10 cellular contexts compared by ENCODE assay signal in the genomic region with DNA sequence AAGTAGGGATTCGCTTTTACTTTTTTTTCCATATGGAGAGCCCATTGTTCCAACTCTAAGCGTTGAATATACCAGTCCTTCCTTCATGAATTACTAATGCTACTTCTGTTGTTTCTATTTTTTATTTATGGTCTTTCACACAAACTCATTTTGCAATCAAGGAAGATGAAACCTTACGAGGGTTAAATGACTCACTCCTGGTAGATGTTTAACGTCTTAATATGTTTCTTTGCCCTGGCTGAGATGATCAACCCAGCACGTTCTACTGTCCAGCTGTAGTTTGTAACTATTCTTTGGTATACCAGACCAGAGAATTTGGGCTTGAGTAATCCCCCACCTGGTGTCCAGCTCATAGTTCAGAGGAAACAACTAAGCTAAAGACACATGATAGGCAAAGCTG. TPM values are rescaled to one million over a fixed set of nuclear protein-coding genes. Genes with fewer than 3 reads are reported as not detected.
A peak's percentile ranks its signal among the peaks of the same experiment; 100 is the strongest.
DNase-seq lines count a peak whose midpoint lies in the region; ATAC-seq and TF ChIP-seq lines count a peak whose summit lies in the region.
"Had no signal": no experiment of that assay in that cellular context is flagged by ENCODE, and none has a peak within 500 bp of the region (broad histone marks: within the 10 kb centered on the region; RNA-seq: fewer than 3 reads in every experiment).

No MANE protein-coding gene starts in this region.

- peak; percentile 97 for DNase-seq in amniotic epithelial cell (ENCODE audit: low read depth)
- no peak for DNase-seq in psoas muscle
- no peak for DNase-seq in D341Med (ENCODE audit: low spot score)
- DNase-seq in CD4-positive, alpha-beta memory T cell: no peak
- DNase-seq: left cardiac atrium had no signal

- H3K9me3 Mint-ChIP-seq in CD4-positive, alpha-beta memory T cell: peaks cover 0 to 2% (median 0%) of the 10 kb centered on the region in 8 donors

- peaks cover 2 to 9% of the 10 kb centered on the region in 2 donors for H3K27me3 Mint-ChIP-seq in CD4-positive, alpha-beta memory T cell

- TF ChIP-seq CTCF in psoas muscle (IDR thresholded peaks at IDR 0.05): no peak

- ATAC-seq in GM19025 (IDR thresholded peaks at IDR 0.05; ENCODE audit: low read depth, unreplicated experiment): peak; percentile 78
- peak; percentile 75 for ATAC-seq in HG03196 (IDR thresholded peaks at IDR 0.05; ENCODE audit: unreplicated experiment)
- peak; percentile 61 to 81 (median 75) for ATAC-seq in psoas muscle
- ATAC-seq in GM21723 (IDR thresholded peaks at IDR 0.05; ENCODE audit: unreplicated experiment): no peak
- ATAC-seq in HG02970 (IDR thresholded peaks at IDR 0.05; ENCODE audit: low FRiP score, unreplicated experiment): no peak

- WGBS in psoas muscle, 3 donors: 34 to 45% (median 36%) methylated on average over 5 of the region's 5 CpGs

- CTCF ChIA-PET in CD4-positive, alpha-beta memory T cell (lab: Charles Lee; ENCODE audit: partially characterized antibody): interaction anchor here (0.7 to 1.0 kb wide), 2 partner anchors 9 to 10 kb away, joined by 3 to 4 read pairs; no protein-coding TSS in a partner anchor

- H3K27ac Mint-ChIP-seq in CD4-positive, alpha-beta memory T cell: peak overlapping the region in 1 of 7 donors; percentile 47

- POLR2A ChIA-PET in CD4-positive, alpha-beta memory T cell (lab: Charles Lee; ENCODE audit: partially characterized antibody): no interaction called here

- no peak overlapping the region for H3K4me3 Mint-ChIP-seq in CD4-positive, alpha-beta memory T cell

- no peaks in the 10 kb centered on the region for H3K36me3 Mint-ChIP-seq in CD4-positive, alpha-beta memory T cell

- H3K4me1 Mint-ChIP-seq in CD4-positive, alpha-beta memory T cell: peaks cover 8 to 16% (median 10%) of the 10 kb centered on the region in 4 donors

- H3K36me3 ChIP-seq in psoas muscle (ENCODE audit: insufficient read depth in 1 of 2, low read depth in 1 of 2): no peaks in the 10 kb centered on the region
- no peaks in the 10 kb centered on the region for H3K36me3 ChIP-seq in CD4-positive, alpha-beta memory T cell (ENCODE audit: insufficient read depth, low read length)

- H3K27ac ChIP-seq in psoas muscle: peak overlapping the region; percentile 89
- H3K27ac ChIP-seq in CD4-positive, alpha-beta memory T cell (ENCODE audit: low read depth, low read length): no peak overlapping the region
- H3K27ac ChIP-seq: HL-60 had no signal

- peaks cover 44% of the 10 kb centered on the region for H3K4me1 ChIP-seq in psoas muscle
- peaks cover 9% of the 10 kb centered on the region for H3K4me1 ChIP-seq in CD4-positive, alpha-beta memory T cell (ENCODE audit: insufficient read depth, low read length)

- H3K4me3 ChIP-seq in psoas muscle: no peak overlapping the region
- no peak overlapping the region for H3K4me3 ChIP-seq in CD4-positive, alpha-beta memory T cell (ENCODE audit: low read length in 2 of 2)

- intact Hi-C loops in psoas muscle (cut with DNase I): no loop called here
- intact Hi-C loops in CD4-positive, alpha-beta memory T cell (cut with micrococcal nuclease): no loop called here

- no peaks in the 10 kb centered on the region for H3K9me3 ChIP-seq in psoas muscle
- H3K9me3 ChIP-seq in CD4-positive, alpha-beta memory T cell (ENCODE audit: control insufficient read depth in 1 of 2, low read length in 2 of 2): no peaks in the 10 kb centered on the region

- no peaks in the 10 kb centered on the region for H3K27me3 ChIP-seq in psoas muscle (ENCODE audit: insufficient read depth in 3 of 3, low read length in 2 of 3)
- H3K27me3 ChIP-seq in CD4-positive, alpha-beta memory T cell (ENCODE audit: insufficient read depth, low read length): no peaks in the 10 kb centered on the region

RNA-seq across cellular contexts. Expression of a gene that starts 23.1 kb away (rescaled TPM):
- total RNA-seq in psoas muscle: 1 to 10 TPM in 1 of 4 donors, under 1 TPM in 3; 0.24 to 1.4 (median 0.37) TPM
- polyA plus RNA-seq in psoas muscle: under 1 TPM; 0.01 to 0.65 (median 0.21) TPM
- total RNA-seq in CD4-positive, alpha-beta memory T cell: under 1 TPM; 0.35 to 0.44 TPM
- under 1 TPM; 0.24 to 0.60 TPM for polyA plus RNA-seq in CD4-positive, alpha-beta memory T cell

Comparison
In these comparisons a context has a peak if more than half of its experiments do, and no peak if none do; other contexts are left out.
1. ATAC-seq: peak in GM19025 (single experiment), HG03196 (single experiment) and psoas muscle (4 of 4); none in GM21723 (single experiment) and HG02970 (single experiment).